1 cellular context compared by ENCODE assay signal in the genomic region with DNA sequence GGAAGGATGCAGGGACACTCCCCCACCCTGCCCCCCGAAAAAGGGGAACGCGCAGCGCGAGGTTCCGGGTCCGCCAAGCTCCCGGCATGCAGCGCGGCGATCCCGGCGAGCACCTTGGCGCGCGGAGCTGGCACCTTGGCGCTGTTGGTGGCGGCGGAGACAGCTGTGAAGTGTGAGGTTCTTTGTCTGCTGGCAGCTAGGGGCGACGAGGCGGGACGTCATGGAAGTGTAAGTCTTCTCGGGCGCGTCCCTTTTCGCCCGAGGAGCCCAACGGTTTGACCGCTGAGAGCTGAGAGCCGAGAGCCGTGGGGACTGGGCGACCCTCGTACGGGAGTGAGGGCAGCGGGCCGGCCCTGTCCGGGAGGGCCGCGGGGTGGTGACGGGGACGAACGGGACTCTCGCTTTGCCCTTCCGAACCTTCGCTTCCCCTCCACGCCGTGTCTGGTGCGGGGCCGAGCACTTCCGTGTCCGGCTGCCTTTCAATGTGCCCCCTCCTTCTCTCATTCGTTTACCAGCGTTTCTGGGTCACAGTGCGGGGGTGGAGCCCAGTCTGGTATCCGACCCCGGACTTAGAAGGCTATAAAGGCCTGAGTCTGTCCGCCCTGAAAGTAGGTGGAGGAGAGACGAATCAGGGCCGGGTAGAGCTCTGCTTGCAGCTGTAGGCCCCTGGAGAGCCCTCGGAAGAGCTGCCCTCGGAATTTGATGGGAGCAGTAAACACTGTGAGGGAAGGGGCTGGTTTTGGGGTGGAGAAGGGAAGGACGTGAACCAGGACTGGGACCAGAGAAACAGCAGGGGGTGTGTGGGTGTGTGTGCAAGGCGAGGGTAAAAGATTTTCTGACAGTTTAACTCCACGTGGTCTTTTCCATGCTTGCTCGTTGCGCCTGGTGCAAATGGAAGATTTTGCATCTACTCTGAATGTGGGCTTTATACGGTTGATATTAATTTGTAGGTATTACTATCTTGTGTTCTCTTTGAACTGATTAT.
TF ChIP-seq lines count a peak whose summit lies in the region.

A gene (plus strand): TSS at position 105 of the 985 bp plus-strand sequence. CDS start 116 bp downstream, at position 221.

TF ChIP-seq in K562, 482 proteins besides CTCF, POLR2A, EP300 and RAD21 (continued from another document and continues in another):
- TF ChIP-seq, protein P1, sequence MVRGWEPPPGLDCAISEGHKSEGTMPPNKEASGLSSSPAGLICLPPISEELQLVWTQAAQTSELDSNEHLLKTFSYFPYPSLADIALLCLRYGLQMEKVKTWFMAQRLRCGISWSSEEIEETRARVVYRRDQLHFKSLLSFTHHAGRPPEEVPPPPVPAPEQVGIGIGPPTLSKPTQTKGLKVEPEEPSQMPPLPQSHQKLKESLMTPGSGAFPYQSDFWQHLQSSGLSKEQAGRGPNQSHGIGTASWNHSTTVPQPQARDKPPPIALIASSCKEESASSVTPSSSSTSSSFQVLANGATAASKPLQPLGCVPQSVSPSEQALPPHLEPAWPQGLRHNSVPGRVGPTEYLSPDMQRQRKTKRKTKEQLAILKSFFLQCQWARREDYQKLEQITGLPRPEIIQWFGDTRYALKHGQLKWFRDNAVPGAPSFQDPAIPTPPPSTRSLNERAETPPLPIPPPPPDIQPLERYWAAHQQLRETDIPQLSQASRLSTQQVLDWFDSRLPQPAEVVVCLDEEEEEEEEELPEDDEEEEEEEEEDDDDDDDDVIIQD (CRISPR knock-in tag; IDR thresholded peaks at IDR 0.05) = no peak
- TF ChIP-seq LARP7 (IDR thresholded peaks at IDR 0.05) (0 out of 2 replicates have a peak, but pooled peaks have one; percentile 13), ASH1L (IDR thresholded peaks at IDR 0.05; ENCODE audit: borderline replicate concordance, low read depth, partially characterized antibody) (no peak), SMAD2 (IDR thresholded peaks at IDR 0.05; ENCODE audit: low read depth, low read length) (no peak), KDM4B (IDR thresholded peaks at IDR 0.05; ENCODE audit: borderline replicate concordance in 2 of 2, low read depth in 1 of 2) (0 out of 4 replicates have a peak, but pooled peaks of 1 of the 2 experiments have one; percentile 67), FIP1L1 (IDR thresholded peaks at IDR 0.05; ENCODE audit: low read depth, low read length, poor library complexity, severe bottlenecking) (peak; percentile 93), TFAM (CRISPR knock-in tag; conservative IDR thresholded peaks at IDR 0.05) (no peak), NUFIP1 (IDR thresholded peaks at IDR 0.05; ENCODE audit: partially characterized antibody) (no peak), ATF1 (CRISPR knock-in tag; IDR thresholded peaks at IDR 0.05) (no peak), ATF1 (tag; IDR thresholded peaks at IDR 0.05) (peak; percentile 81), ZSCAN29 (IDR thresholded peaks at IDR 0.05) (peak; percentile 39; the same call in 1 of the 2 replicates), MCM7 (IDR thresholded peaks at IDR 0.05) (no peak), TBL1XR1 (IDR thresholded peaks at IDR 0.05; ENCODE audit: low read length in 2 of 2) (no peak), KDM1A (IDR thresholded peaks at IDR 0.05) (no peak), HNRNPK (IDR thresholded peaks at IDR 0.05; ENCODE audit: low read depth, low read length, poor library complexity, severe bottlenecking) (no peak), ETS2 (tag; IDR thresholded peaks at IDR 0.05; ENCODE audit: borderline replicate concordance, poor library complexity, severe bottlenecking) (no peak), POLR2AphosphoS5 (IDR thresholded peaks at IDR 0.05; ENCODE audit: control insufficient read depth, insufficient read depth, low read depth, low read length) (peak; percentile 83), HDAC3 (IDR thresholded peaks at IDR 0.05; ENCODE audit: borderline replicate concordance, partially characterized antibody) (no peak), PCBP1 (IDR thresholded peaks at IDR 0.05; ENCODE audit: low read depth, low read length, poor library complexity, severe bottlenecking) (peak; percentile 59), TCF7L2 (IDR thresholded peaks at IDR 0.05; ENCODE audit: low read depth, low read length) (no peak), ZNF584 (CRISPR knock-in tag; IDR thresholded peaks at IDR 0.05; ENCODE audit: low read depth) (no peak), CCNT2 (IDR thresholded peaks at IDR 0.05; ENCODE audit: borderline replicate concordance, extremely low read depth, insufficient read length, low read depth, low read length) (peak; percentile 45), ZNF121 (CRISPR knock-in tag; conservative IDR thresholded peaks at IDR 0.05) (no peak), HDAC6 (IDR thresholded peaks at IDR 0.05; ENCODE audit: low read depth, low read length) (no peak), ZNF184 (CRISPR knock-in tag; IDR thresholded peaks at IDR 0.05) (no peak), TAF7 (tag; IDR thresholded peaks at IDR 0.05) (no peak; the same call in none of the 2 replicates), PTRF (tag; IDR thresholded peaks at IDR 0.05) (no peak), NR2C1 (IDR thresholded peaks at IDR 0.05) (peak; percentile 76), NR2C1 (tag; IDR thresholded peaks at IDR 0.05) (peak; percentile 58; the same call in 1 of the 2 replicates), XRCC4 (IDR thresholded peaks at IDR 0.05; ENCODE audit: extremely low read depth, insufficient read depth, insufficient read length) (no peak), ZFP30 (CRISPR knock-in tag; IDR thresholded peaks at IDR 0.05; ENCODE audit: borderline replicate concordance) (no peak), ZNF24 (IDR thresholded peaks at IDR 0.05) (no peak), NBN (IDR thresholded peaks at IDR 0.05; ENCODE audit: low read depth) (no peak), DIDO1 (tag; IDR thresholded peaks at IDR 0.05; ENCODE audit: low read depth) (0 out of 2 replicates have a peak, but pooled peaks have one; percentile 22), U2AF1 (optimal IDR thresholded peaks at IDR 0.05; ENCODE audit: low read depth, low read length) (peak; percentile 62), ZNF311 (CRISPR knock-in tag; IDR thresholded peaks at IDR 0.05) (no peak)
- TF ChIP-seq, protein P2, sequence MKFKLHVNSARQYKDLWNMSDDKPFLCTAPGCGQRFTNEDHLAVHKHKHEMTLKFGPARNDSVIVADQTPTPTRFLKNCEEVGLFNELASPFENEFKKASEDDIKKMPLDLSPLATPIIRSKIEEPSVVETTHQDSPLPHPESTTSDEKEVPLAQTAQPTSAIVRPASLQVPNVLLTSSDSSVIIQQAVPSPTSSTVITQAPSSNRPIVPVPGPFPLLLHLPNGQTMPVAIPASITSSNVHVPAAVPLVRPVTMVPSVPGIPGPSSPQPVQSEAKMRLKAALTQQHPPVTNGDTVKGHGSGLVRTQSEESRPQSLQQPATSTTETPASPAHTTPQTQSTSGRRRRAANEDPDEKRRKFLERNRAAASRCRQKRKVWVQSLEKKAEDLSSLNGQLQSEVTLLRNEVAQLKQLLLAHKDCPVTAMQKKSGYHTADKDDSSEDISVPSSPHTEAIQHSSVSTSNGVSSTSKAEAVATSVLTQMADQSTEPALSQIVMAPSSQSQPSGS (CRISPR knock-in tag; IDR thresholded peaks at IDR 0.05) = no peak
- TF ChIP-seq, protein P3, sequence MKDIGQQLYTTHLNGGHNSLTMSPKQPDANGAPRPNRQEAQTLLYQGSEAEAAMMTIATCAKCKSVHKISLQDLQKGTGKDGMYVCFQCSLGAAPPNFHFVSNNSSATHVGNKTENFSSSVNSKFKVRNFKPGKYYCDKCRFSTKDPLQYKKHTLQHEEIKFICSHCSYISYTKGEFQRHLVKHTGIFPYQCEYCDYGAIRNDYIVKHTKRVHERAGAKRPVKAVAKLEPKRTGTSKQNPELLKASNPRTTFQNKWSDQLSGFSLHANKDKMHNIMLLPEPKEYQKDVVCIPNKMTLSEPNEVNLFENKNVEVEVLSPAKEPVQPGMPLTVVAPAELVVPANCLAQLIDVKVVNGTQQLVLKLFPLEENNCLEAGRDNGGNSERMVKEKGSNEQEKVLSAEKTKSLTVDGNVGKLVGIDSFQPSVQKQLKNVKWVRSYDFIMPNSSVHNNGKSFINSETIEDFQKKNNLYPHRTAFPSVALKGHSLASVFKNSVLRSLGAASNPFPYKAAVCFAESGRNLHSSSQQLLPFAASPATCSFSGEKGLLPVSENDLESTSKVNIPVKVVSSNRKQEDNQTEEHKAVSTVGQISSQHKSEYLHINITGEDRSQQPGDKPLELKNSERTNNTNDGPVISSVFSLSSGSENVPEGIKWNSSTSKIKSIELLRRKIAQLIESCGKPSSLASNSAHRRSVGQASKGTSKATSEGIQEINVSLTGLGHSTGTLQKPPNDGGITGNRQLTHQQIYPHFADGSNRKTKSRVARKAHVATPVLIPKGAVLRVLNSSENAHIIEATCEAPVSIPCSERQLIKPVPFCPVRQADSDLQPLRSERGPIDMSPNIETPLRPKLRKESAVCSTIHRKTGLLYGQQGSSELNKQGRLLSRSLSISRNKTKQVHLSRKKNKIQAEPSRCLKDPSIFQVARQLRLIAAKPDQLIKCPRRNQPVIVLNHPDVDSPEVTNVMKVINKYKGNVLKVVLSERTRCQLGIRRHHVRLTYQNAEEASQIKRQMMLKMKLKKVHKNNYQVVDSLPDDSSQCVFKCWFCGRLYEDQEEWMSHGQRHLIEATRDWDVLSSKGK (CRISPR knock-in tag; IDR thresholded peaks at IDR 0.05) = no peak
- TF ChIP-seq, protein P4, sequence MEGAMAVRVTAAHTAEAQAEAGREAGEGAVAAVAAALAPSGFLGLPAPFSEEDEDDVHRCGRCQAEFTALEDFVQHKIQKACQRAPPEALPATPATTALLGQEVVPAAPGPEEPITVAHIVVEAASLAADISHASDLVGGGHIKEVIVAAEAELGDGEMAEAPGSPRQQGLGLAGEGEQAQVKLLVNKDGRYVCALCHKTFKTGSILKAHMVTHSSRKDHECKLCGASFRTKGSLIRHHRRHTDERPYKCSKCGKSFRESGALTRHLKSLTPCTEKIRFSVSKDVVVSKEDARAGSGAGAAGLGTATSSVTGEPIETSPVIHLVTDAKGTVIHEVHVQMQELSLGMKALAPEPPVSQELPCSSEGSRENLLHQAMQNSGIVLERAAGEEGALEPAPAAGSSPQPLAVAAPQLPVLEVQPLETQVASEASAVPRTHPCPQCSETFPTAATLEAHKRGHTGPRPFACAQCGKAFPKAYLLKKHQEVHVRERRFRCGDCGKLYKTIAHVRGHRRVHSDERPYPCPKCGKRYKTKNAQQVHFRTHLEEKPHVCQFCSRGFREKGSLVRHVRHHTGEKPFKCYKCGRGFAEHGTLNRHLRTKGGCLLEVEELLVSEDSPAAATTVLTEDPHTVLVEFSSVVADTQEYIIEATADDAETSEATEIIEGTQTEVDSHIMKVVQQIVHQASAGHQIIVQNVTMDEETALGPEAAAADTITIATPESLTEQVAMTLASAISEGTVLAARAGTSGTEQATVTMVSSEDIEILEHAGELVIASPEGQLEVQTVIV (CRISPR knock-in tag; IDR thresholded peaks at IDR 0.05; ENCODE audit: borderline replicate concordance) = no peak
- TF ChIP-seq, protein P5, sequence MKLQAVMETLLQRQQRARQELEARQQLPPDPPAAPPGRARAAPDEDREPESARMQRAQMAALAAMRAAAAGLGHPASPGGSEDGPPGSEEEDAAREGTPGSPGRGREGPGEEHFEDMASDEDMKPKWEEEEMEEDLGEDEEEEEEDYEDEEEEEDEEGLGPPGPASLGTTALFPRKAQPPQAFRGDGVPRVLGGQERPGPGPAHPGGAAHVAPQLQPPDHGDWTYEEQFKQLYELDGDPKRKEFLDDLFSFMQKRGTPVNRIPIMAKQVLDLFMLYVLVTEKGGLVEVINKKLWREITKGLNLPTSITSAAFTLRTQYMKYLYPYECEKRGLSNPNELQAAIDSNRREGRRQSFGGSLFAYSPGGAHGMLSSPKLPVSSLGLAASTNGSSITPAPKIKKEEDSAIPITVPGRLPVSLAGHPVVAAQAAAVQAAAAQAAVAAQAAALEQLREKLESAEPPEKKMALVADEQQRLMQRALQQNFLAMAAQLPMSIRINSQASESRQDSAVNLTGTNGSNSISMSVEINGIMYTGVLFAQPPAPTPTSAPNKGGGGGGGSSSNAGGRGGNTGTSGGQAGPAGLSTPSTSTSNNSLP (IDR thresholded peaks at IDR 0.05; ENCODE audit: borderline replicate concordance, low read depth, low read length) = no peak
- TF ChIP-seq, protein P6, sequence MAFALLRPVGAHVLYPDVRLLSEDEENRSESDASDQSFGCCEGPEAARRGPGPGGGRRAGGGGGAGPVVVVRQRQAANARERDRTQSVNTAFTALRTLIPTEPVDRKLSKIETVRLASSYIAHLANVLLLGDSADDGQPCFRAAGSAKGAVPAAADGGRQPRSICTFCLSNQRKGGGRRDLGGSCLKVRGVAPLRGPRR (CRISPR knock-in tag; IDR thresholded peaks at IDR 0.05) = no peak
- TF ChIP-seq, protein P7, sequence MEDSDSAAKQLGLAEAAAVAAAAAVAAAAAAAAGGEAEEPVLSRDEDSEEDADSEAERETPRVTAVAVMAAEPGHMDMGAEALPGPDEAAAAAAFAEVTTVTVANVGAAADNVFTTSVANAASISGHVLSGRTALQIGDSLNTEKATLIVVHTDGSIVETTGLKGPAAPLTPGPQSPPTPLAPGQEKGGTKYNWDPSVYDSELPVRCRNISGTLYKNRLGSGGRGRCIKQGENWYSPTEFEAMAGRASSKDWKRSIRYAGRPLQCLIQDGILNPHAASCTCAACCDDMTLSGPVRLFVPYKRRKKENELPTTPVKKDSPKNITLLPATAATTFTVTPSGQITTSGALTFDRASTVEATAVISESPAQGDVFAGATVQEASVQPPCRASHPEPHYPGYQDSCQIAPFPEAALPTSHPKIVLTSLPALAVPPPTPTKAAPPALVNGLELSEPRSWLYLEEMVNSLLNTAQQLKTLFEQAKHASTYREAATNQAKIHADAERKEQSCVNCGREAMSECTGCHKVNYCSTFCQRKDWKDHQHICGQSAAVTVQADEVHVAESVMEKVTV (CRISPR knock-in tag; IDR thresholded peaks at IDR 0.05) = no peak
- TF ChIP-seq, protein P8, sequence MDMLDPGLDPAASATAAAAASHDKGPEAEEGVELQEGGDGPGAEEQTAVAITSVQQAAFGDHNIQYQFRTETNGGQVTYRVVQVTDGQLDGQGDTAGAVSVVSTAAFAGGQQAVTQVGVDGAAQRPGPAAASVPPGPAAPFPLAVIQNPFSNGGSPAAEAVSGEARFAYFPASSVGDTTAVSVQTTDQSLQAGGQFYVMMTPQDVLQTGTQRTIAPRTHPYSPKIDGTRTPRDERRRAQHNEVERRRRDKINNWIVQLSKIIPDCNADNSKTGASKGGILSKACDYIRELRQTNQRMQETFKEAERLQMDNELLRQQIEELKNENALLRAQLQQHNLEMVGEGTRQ (CRISPR knock-in tag; IDR thresholded peaks at IDR 0.05) = no peak
- TF ChIP-seq, protein P9, sequence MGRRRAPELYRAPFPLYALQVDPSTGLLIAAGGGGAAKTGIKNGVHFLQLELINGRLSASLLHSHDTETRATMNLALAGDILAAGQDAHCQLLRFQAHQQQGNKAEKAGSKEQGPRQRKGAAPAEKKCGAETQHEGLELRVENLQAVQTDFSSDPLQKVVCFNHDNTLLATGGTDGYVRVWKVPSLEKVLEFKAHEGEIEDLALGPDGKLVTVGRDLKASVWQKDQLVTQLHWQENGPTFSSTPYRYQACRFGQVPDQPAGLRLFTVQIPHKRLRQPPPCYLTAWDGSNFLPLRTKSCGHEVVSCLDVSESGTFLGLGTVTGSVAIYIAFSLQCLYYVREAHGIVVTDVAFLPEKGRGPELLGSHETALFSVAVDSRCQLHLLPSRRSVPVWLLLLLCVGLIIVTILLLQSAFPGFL (CRISPR knock-in tag; IDR thresholded peaks at IDR 0.05) = peak; percentile 94
- TF ChIP-seq, protein P10, sequence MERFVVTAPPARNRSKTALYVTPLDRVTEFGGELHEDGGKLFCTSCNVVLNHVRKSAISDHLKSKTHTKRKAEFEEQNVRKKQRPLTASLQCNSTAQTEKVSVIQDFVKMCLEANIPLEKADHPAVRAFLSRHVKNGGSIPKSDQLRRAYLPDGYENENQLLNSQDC (CRISPR knock-in tag; IDR thresholded peaks at IDR 0.05) = no peak; the same call in 1 of the 2 replicates
